9 cellular contexts compared by ENCODE assay signal in genomic region chr17:4908301-4908700, GRCh38. TPM values are rescaled to one million over a fixed set of nuclear protein-coding genes. Genes with fewer than 3 reads are reported as not detected.
DNase-seq lines count a peak whose midpoint lies in the region; ATAC-seq, FAIRE-seq and TF ChIP-seq lines count a peak whose summit lies in the region.
"Had no signal": no experiment of that assay in that cellular context is flagged by ENCODE, and none has a peak within 500 bp of the region (broad histone marks: within the 10 kb centered on the region; RNA-seq: fewer than 3 reads in every experiment).

No MANE protein-coding gene starts in this region.

- DNase-seq in EL (peak; percentile 52), NCI-H146 treated with DMSO at 0.1 percent for 48 hours (lab: John Stamatoyannopoulos, UW; ENCODE audit: unreplicated experiment) (peak; percentile 68), esophagus squamous epithelium (lab: John Stamatoyannopoulos, UW) (no peak), osteoblast (ENCODE audit: insufficient read length, low spot score, missing footprints) (peak; percentile 34), 8988T (no peak), frontal cortex (ENCODE audit: low spot score in 2 of 2) (no peak), MV-4-11 (lab: John Stamatoyannopoulos, UW) (no peak)

- H3K36me3 ChIP-seq in esophagus squamous epithelium (no peaks in the 10 kb centered on the region), osteoblast (ENCODE audit: insufficient read depth, low read length) (no peaks in the 10 kb centered on the region)
- H3K36me3 ChIP-seq: neutrophil had no signal

- intact Hi-C loops in esophagus squamous epithelium (cut with DNase I): loop anchor here (10.0 kb wide), 1 partner anchor 156 kb away; no protein-coding TSS in a partner anchor

- H4K20me1 ChIP-seq in osteoblast (ENCODE audit: insufficient read depth, low read length): peaks cover 5% of the 10 kb centered on the region

- peak overlapping the region; percentile 88 for H2AFZ ChIP-seq in osteoblast (ENCODE audit: low read length)

- no peak for FAIRE-seq in frontal cortex (lab: Jason Lieb, UNC)

- H3K27me3 ChIP-seq in esophagus squamous epithelium: peaks cover 0 to 8% (median 0%) of the 10 kb centered on the region in 4 donors
- H3K27me3 ChIP-seq in osteoblast (ENCODE audit: insufficient read depth, low read length): peaks cover 8% of the 10 kb centered on the region

- H3K4me1 ChIP-seq in esophagus squamous epithelium: peaks cover 3 to 35% (median 18%) of the 10 kb centered on the region in 3 donors
- peaks cover 10% of the 10 kb centered on the region for H3K4me1 ChIP-seq in osteoblast (ENCODE audit: insufficient read depth, low read length)

- no peaks in the 10 kb centered on the region for H3K79me2 ChIP-seq in osteoblast (ENCODE audit: insufficient read depth, low read length)

- WGBS in esophagus squamous epithelium, 2 donors: 27 to 50% methylated on average over 1 to 5 of the region's 10 CpGs

- H3K27ac ChIP-seq in esophagus squamous epithelium (peak overlapping the region; percentile 82 to 90 (median 85)), osteoblast (ENCODE audit: low read depth, low read length) (peak overlapping the region; percentile 41)

- no peak for TF ChIP-seq POLR2A in esophagus squamous epithelium (IDR thresholded peaks at IDR 0.05)

- peak overlapping the region; percentile 70 for H3K4me2 ChIP-seq in osteoblast (ENCODE audit: insufficient read depth, low read length)

- TF ChIP-seq CTCF in esophagus squamous epithelium (IDR thresholded peaks at IDR 0.05) (no peak), osteoblast (IDR thresholded peaks at IDR 0.05; ENCODE audit: extremely low read depth, low read depth, low read length) (no peak)

- ATAC-seq in GM21423 (IDR thresholded peaks at IDR 0.05; ENCODE audit: unreplicated experiment): no peak

- H3K9me3 ChIP-seq in esophagus squamous epithelium (no peaks in the 10 kb centered on the region), osteoblast (ENCODE audit: low read depth, low read length) (no peaks in the 10 kb centered on the region)
- H3K9me3 ChIP-seq: neutrophil had no signal

- H3K4me3 ChIP-seq in esophagus squamous epithelium (no peak overlapping the region), osteoblast (ENCODE audit: insufficient read depth, low read length) (no peak overlapping the region)

RNA-seq across cellular contexts. Expression of gene CHRNE, which starts 5.4 kb away (rescaled TPM):
- under 1 TPM in 1 of 4 donors, not detected in 3; 0.57 TPM for total RNA-seq in esophagus squamous epithelium
- 1.4 and 1.8 TPM in 2 replicates for total RNA-seq in osteoblast
- total RNA-seq in frontal cortex: 0.82 TPM

RNA-seq across cellular contexts. Expression of gene C17orf107, which starts 9.0 kb away (rescaled TPM):
- total RNA-seq in esophagus squamous epithelium (1 to 10 TPM in 1 of 4 donors, under 1 TPM in 3; 0.27 to 2.7 (median 0.92) TPM), osteoblast (4.0 and 5.3 TPM in 2 replicates), frontal cortex (2.4 TPM)

RNA-seq across cellular contexts. Expression of gene GP1BA, which starts 23.8 kb away (rescaled TPM):
- total RNA-seq in esophagus squamous epithelium (not detected), osteoblast (not detected in 2 replicates), frontal cortex (not detected)

RNA-seq across cellular contexts. Expression of gene SLC25A11, which starts 31.5 kb away (rescaled TPM):
- total RNA-seq in esophagus squamous epithelium: 10 to 100 TPM; 29.3 to 54.2 (median 42.2) TPM
- 43.6 and 47.4 TPM in 2 replicates for total RNA-seq in osteoblast
- 59.1 TPM for total RNA-seq in frontal cortex

RNA-seq across cellular contexts. Expression of gene RNF167, which starts 31.8 kb away (rescaled TPM):
- total RNA-seq in esophagus squamous epithelium (10 to 100 TPM; 42.3 to 57.4 (median 54.2) TPM), osteoblast (25.3 and 26.5 TPM in 2 replicates), frontal cortex (13.0 TPM)

Comparison
In these comparisons a context has a peak if more than half of its experiments do, and no peak if none do; other contexts are left out.
1. DNase-seq: peak in EL (single experiment), NCI-H146 treated with DMSO at 0.1 percent for 48 hours (single experiment) and osteoblast (single experiment); none in esophagus squamous epithelium (single experiment), 8988T (single experiment), frontal cortex (0 of 2) and MV-4-11 (single experiment).